In the genomic region with DNA sequence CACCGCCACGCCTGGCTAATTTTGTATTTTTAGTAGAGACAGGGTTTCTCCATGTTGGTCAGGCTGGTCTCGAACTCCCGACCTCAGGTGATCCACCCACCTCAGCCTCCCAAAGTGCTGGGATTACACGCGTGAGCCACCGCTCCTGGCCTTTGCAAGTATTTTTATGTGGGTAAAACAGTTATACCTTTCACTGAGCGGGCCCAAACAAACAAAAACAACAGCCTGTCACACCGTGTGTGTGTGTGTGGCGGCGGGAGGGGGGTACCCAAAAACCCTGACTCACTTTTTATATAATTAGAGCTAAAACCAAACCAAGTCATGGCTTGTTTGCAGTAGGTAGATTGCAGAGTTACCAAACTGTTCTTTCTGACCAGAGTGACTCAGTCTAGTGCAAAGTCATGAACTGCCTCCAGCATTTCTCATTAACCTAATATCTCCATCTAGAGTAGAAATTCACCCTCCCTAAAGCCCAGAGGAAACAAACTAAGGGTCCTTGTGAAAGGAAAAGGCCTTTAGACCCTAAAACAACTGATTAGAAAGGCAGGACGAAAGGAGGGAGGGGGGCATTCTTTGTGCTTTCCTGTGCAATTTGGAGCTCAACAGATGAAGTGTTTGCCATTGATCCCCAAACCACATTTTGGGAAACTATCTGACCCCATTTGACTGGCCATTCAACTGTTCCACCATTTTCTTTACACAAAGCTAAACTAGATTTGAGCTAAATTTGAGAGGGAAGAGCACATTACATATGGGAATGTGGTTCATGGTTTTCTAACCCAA, we compare ENCODE assay signal across 13 cellular contexts.
A peak's percentile ranks its signal among the peaks of the same experiment; 100 is the strongest.
DNase-seq lines count a peak whose midpoint lies in the region; ATAC-seq and TF ChIP-seq lines count a peak whose summit lies in the region.
"Had no signal": no experiment of that assay in that cellular context is flagged by ENCODE, and none has a peak within 500 bp of the region (broad histone marks: within the 10 kb centered on the region; RNA-seq: fewer than 3 reads in every experiment).

No MANE protein-coding gene starts in this region.

- peaks cover 23% of the 10 kb centered on the region for H3K36me3 Mint-ChIP-seq in HFFc6 (ENCODE audit: low read depth)
- H3K36me3 Mint-ChIP-seq in activated naive CD8-positive, alpha-beta T cell: peaks cover 9% of the 10 kb centered on the region

- H3K9me3 Mint-ChIP-seq in HFFc6: no peaks in the 10 kb centered on the region
- no peaks in the 10 kb centered on the region for H3K9me3 Mint-ChIP-seq in activated naive CD8-positive, alpha-beta T cell (ENCODE audit: low read depth)
- H3K9me3 Mint-ChIP-seq: central memory CD8-positive, alpha-beta T cell had no signal

- DNase-seq in AG08395 (ENCODE audit: low spot score) (peak; percentile 57), HFFc6 (peak; percentile 84), iris pigment epithelial cell (ENCODE audit: low read depth) (peak; percentile 91), left lobe of liver (ENCODE audit: low spot score) (no peak), NCI-H748 (lab: John Stamatoyannopoulos, UW; ENCODE audit: unreplicated experiment) (no peak)
- DNase-seq: DMS53, NCI-H1694 treated with DMSO at 0.1 percent for 48 hours, small intestine, upper lobe of left lung had no signal

- no peak for TF ChIP-seq CTCF in HFFc6 (IDR thresholded peaks at IDR 0.05)

- H3K27ac Mint-ChIP-seq in HFFc6: peak overlapping the region; percentile 80
- peak overlapping the region; percentile 98 for H3K27ac Mint-ChIP-seq in activated naive CD8-positive, alpha-beta T cell

- H3K4me1 Mint-ChIP-seq in HFFc6 (ENCODE audit: low read depth): peaks cover 67% of the 10 kb centered on the region
- H3K4me1 Mint-ChIP-seq in activated naive CD8-positive, alpha-beta T cell (ENCODE audit: low read depth): peaks cover 93% of the 10 kb centered on the region

- ATAC-seq in left lobe of liver: no peak
- ATAC-seq in GM18505 (IDR thresholded peaks at IDR 0.05; ENCODE audit: unreplicated experiment): no peak
- no peak for ATAC-seq in GM18498 (IDR thresholded peaks at IDR 0.05; ENCODE audit: unreplicated experiment)

- no peaks in the 10 kb centered on the region; the same call in 1 of the 2 replicates for H3K27me3 Mint-ChIP-seq in HFFc6 (ENCODE audit: insufficient read depth)
- no peaks in the 10 kb centered on the region for H3K27me3 Mint-ChIP-seq in activated naive CD8-positive, alpha-beta T cell
- H3K27me3 Mint-ChIP-seq: central memory CD8-positive, alpha-beta T cell had no signal

- TF ChIP-seq POLR2A in GM18505 (IDR thresholded peaks at IDR 0.05; ENCODE audit: borderline replicate concordance, extremely low read depth, insufficient read depth, insufficient read length): no peak

- H3K4me3 Mint-ChIP-seq in HFFc6: peak overlapping the region; percentile 27; the same call in 1 of the 2 replicates
- peak overlapping the region; percentile 74 for H3K4me3 Mint-ChIP-seq in activated naive CD8-positive, alpha-beta T cell

Comparison
In these comparisons a context has a peak if more than half of its experiments do, and no peak if none do; other contexts are left out.
1. DNase-seq: peak in AG08395 (single experiment), HFFc6 (single experiment) and iris pigment epithelial cell (single experiment); none in left lobe of liver (single experiment) and NCI-H748 (single experiment).